ENCODE assay signal across 8 cellular contexts in the genomic region with DNA sequence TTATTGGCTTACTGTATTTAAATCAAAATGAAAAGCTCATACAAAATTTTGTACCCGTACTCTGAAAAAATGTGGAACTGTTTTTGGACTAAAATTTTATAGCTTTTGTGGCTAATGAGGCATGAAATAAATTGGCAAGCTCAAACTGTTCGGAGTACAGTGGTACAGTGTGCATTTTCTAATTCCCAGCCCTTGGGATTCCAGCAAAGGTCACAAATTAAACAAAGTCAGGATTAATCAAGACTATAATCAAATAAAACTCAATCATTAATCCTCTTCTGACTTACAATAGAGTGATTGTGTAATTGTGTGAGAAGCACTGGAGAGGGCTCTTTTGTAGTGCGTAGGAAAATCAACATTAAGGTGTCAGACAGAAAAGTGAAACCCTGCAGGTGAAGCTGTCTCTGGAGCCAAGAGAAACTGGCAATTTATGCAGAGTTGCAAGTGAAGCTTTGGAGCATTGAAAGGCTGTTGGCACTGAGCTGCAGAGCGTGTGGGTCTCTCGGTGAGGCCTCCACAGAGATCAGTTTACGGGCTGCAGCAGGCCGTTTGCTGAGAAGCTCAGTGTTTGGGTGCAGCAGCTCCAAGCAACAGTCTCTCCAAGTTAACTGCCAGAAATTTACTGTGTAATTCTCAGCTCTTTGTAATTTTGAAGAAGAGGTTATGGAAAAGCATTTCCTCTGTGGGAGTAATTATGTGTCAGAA.
DNase-seq lines count a peak whose midpoint lies in the region; ATAC-seq and TF ChIP-seq lines count a peak whose summit lies in the region.

No MANE protein-coding gene starts in this region.

- DNase-seq in AG04449 (ENCODE audit: low read depth, low spot score) (peak; percentile 29), NCI-H1092 (lab: John Stamatoyannopoulos, UW) (peak; percentile 90), amniotic epithelial cell (ENCODE audit: low read depth) (peak; percentile 55), iPS-NIHi11 (ENCODE audit: low spot score) (peak; percentile 62), transverse colon (no peak), HUDEP-2 (lab: John Stamatoyannopoulos, UW; ENCODE audit: unreplicated experiment in 76 of 76) (no peak)

- in situ Hi-C loops in transverse colon (cut with MboI; ENCODE audit: low pct_ligation_motif_present in 1 of 4, low pct_unique_long_range_greater_than_20kb in 1 of 4, low sequenced_read_pairs in 3 of 4): no loop called here

- H3K4me1 ChIP-seq in transverse colon: peaks cover 0 to 21% (median 12%) of the 10 kb centered on the region in 4 donors

- no peak for TF ChIP-seq CTCF in AG04449 (IDR thresholded peaks at IDR 0.05; ENCODE audit: insufficient read depth, low read length, missing control alignments)
- no peak for TF ChIP-seq CTCF in transverse colon (IDR thresholded peaks at IDR 0.05)

- H3K27ac ChIP-seq in transverse colon: peak overlapping the region; percentile 35 to 69 (median 53)

- H3K36me3 ChIP-seq in transverse colon: no peaks in the 10 kb centered on the region

- H3K27me3 ChIP-seq in transverse colon: no peaks in the 10 kb centered on the region

- CTCF ChIA-PET in AG04449 (lab: Yijun Ruan, JAX): interaction anchor here (1.0 to 2.8 kb wide), 4 partner anchors 10 to 200 kb away, joined by 3 to 12 read pairs (median 3); no protein-coding TSS in a partner anchor

- no peak for TF ChIP-seq POLR2A in transverse colon (IDR thresholded peaks at IDR 0.05)

- intact Hi-C loops in transverse colon (cut with DNase I; ENCODE audit: low total_unique reads): no loop called here

- H3K9me3 ChIP-seq in transverse colon: peaks cover 0 to 5% of the 10 kb centered on the region in 2 donors

- WGBS in transverse colon (ENCODE audit: low coverage in 1 of 2), 2 donors: 39 to 58% methylated on average over 3 to 7 of the region's 7 CpGs

- H3K4me3 ChIP-seq in AG04449 (ENCODE audit: low read depth, low read length): no peak overlapping the region
- H3K4me3 ChIP-seq in transverse colon: no peak overlapping the region

- ATAC-seq in GM18858 (IDR thresholded peaks at IDR 0.05; ENCODE audit: unreplicated experiment) (no peak), HG03139 (IDR thresholded peaks at IDR 0.05; ENCODE audit: unreplicated experiment) (no peak)

- POLR2A ChIA-PET in AG04449 (lab: Yijun Ruan, JAX): interaction anchor here (0.7 kb wide), 2 partner anchors 38 to 140 kb away, joined by 3 to 4 read pairs; no protein-coding TSS in a partner anchor

- TF ChIP-seq EP300 in transverse colon (IDR thresholded peaks at IDR 0.05; ENCODE audit: low read depth): no peak

Comparison
In these comparisons a context has a peak if more than half of its experiments do, and no peak if none do; other contexts are left out.
1. DNase-seq: peak in AG04449 (single experiment), NCI-H1092 (single experiment), amniotic epithelial cell (single experiment) and iPS-NIHi11 (single experiment); none in transverse colon (single experiment) and HUDEP-2 (0 of 76).